In genomic region chr9:93898502-93899426, GRCh38 we compare ENCODE assay signal across 16 cellular contexts. TPM values are rescaled to one million over a fixed set of nuclear protein-coding genes. Genes with fewer than 3 reads are reported as not detected.
DNase-seq lines count a peak whose midpoint lies in the region; ATAC-seq and TF ChIP-seq lines count a peak whose summit lies in the region.
"Had no signal": no experiment of that assay in that cellular context is flagged by ENCODE, and none has a peak within 500 bp of the region (broad histone marks: within the 10 kb centered on the region; RNA-seq: fewer than 3 reads in every experiment).

No MANE protein-coding gene starts in this region.

- no peak overlapping the region for H3K4me3 ChIP-seq in GM12865 (ENCODE audit: low read depth, low read length)
- H3K4me3 ChIP-seq: lung, tibial artery had no signal

- H3K9me3 Mint-ChIP-seq in activated naive CD4-positive, alpha-beta T cell treated with anti-CD3 and anti-CD28 coated beads for 36 hours, result no peaks in the 10 kb centered on the region
- H3K9me3 Mint-ChIP-seq in activated naive CD4-positive, alpha-beta T cell treated with anti-CD3 and anti-CD28 coated beads, Interleukin-2, amount 50 U/mL, for 72 hours, result no peaks in the 10 kb centered on the region
- H3K9me3 Mint-ChIP-seq in progenitor cell of endocrine pancreas (ENCODE audit: low read depth), result no peaks in the 10 kb centered on the region

- intact Hi-C loops in activated naive CD4-positive, alpha-beta T cell treated with anti-CD3 and anti-CD28 coated beads for 36 hours (cut with micrococcal nuclease), result no loop called here

- DNase-seq in activated naive CD4-positive, alpha-beta T cell treated with anti-CD3 and anti-CD28 coated beads for 36 hours, result peak; percentile 3
- DNase-seq in activated naive CD4-positive, alpha-beta T cell treated with anti-CD3 and anti-CD28 coated beads, Interleukin-2, amount 50 U/mL, for 16 hours, result no peak
- peak; percentile 6 for DNase-seq in GM12865 (ENCODE audit: low read depth)
- peak in 1 of 2 donors; percentile 37 for DNase-seq in activated naive CD4-positive, alpha-beta T cell treated with anti-CD3 and anti-CD28 coated beads, Interleukin-2, amount 50 U/mL, for 72 hours (ENCODE audit: low spot score in 2 of 2)
- peak; percentile 4 for DNase-seq in progenitor cell of endocrine pancreas (ENCODE audit: low spot score, unreplicated experiment)
- DNase-seq in foreskin keratinocyte, result no peak
- DNase-seq: activated CD4-positive, alpha-beta T cell treated with anti-CD3 and anti-CD28 coated beads for 4 hours had no signal

- CTCF ChIA-PET in activated naive CD4-positive, alpha-beta T cell treated with anti-CD3 and anti-CD28 coated beads for 36 hours (lab: Charles Lee), result no interaction called here

- peaks cover 23% of the 10 kb centered on the region for H3K4me1 Mint-ChIP-seq in activated naive CD4-positive, alpha-beta T cell treated with anti-CD3 and anti-CD28 coated beads for 36 hours (ENCODE audit: low read depth)
- H3K4me1 Mint-ChIP-seq in progenitor cell of endocrine pancreas (ENCODE audit: low read depth), result peaks cover 3% of the 10 kb centered on the region
- H3K4me1 Mint-ChIP-seq: nephron had no signal

- no peak overlapping the region for H3K4me3 Mint-ChIP-seq in activated naive CD4-positive, alpha-beta T cell treated with anti-CD3 and anti-CD28 coated beads for 36 hours
- H3K4me3 Mint-ChIP-seq in progenitor cell of endocrine pancreas (ENCODE audit: low read depth), result no peak overlapping the region
- H3K4me3 Mint-ChIP-seq: nephron had no signal

- no peaks in the 10 kb centered on the region for H3K36me3 Mint-ChIP-seq in activated naive CD4-positive, alpha-beta T cell treated with anti-CD3 and anti-CD28 coated beads for 36 hours (ENCODE audit: low read depth)
- peaks cover 6 to 8% of the 10 kb centered on the region in 2 donors for H3K36me3 Mint-ChIP-seq in activated naive CD4-positive, alpha-beta T cell treated with anti-CD3 and anti-CD28 coated beads, Interleukin-2, amount 50 U/mL, for 72 hours
- no peaks in the 10 kb centered on the region for H3K36me3 Mint-ChIP-seq in progenitor cell of endocrine pancreas (ENCODE audit: insufficient read depth)

- H3K27ac Mint-ChIP-seq in activated naive CD4-positive, alpha-beta T cell treated with anti-CD3 and anti-CD28 coated beads for 36 hours, result peak overlapping the region; percentile 7
- H3K27ac Mint-ChIP-seq in activated naive CD4-positive, alpha-beta T cell treated with anti-CD3 and anti-CD28 coated beads, Interleukin-2, amount 50 U/mL, for 72 hours, result peak overlapping the region; percentile 45 to 60
- no peak overlapping the region for H3K27ac Mint-ChIP-seq in progenitor cell of endocrine pancreas
- H3K27ac Mint-ChIP-seq: activated T-helper 2 cell treated with anti-CD3 and anti-CD28 coated beads, Interferon-gamma antibody, Interleukin-2, Interleukin-4, amounts not matched to agents 10 μg/mL and 5 μg/mL and 100 μg/mL, durations not matched to agents 14 hours and 24 hours and 36 hours; nephron had no signal

- no peak for ATAC-seq in activated naive CD4-positive, alpha-beta T cell treated with anti-CD3 and anti-CD28 coated beads, Interleukin-2, amount 50 U/mL, for 72 hours
- no peak for ATAC-seq in foreskin keratinocyte
- no peak for ATAC-seq in HG03439 (IDR thresholded peaks at IDR 0.05; ENCODE audit: unreplicated experiment)
- ATAC-seq in GM21825 (IDR thresholded peaks at IDR 0.05; ENCODE audit: unreplicated experiment), result no peak
- ATAC-seq: Panc1 had no signal

- no peaks in the 10 kb centered on the region for H3K4me1 ChIP-seq in foreskin keratinocyte
- H3K4me1 ChIP-seq: tibial artery had no signal

- no peak overlapping the region for H3K27ac ChIP-seq in foreskin keratinocyte
- H3K27ac ChIP-seq: tibial artery had no signal

- H3K27me3 Mint-ChIP-seq in activated naive CD4-positive, alpha-beta T cell treated with anti-CD3 and anti-CD28 coated beads for 36 hours (ENCODE audit: low read depth), result no peaks in the 10 kb centered on the region
- peaks cover 18% of the 10 kb centered on the region for H3K27me3 Mint-ChIP-seq in progenitor cell of endocrine pancreas

- no peaks in the 10 kb centered on the region for H3K27me3 ChIP-seq in foreskin keratinocyte

- TF ChIP-seq CTCF in GM12865 (IDR thresholded peaks at IDR 0.05; ENCODE audit: insufficient read depth, low read depth, low read length, missing control alignments), result no peak
- TF ChIP-seq CTCF in progenitor cell of endocrine pancreas (IDR thresholded peaks at IDR 0.05; ENCODE audit: unreplicated experiment), result no peak
- TF ChIP-seq CTCF in foreskin keratinocyte (conservative IDR thresholded peaks at IDR 0.05), result no peak

RNA-seq across cellular contexts. Expression of gene BARX1, which starts 56.4 kb away (rescaled TPM):
- under 1 TPM; 0.17 to 0.21 TPM for total RNA-seq in activated naive CD4-positive, alpha-beta T cell treated with anti-CD3 and anti-CD28 coated beads for 36 hours
- total RNA-seq in activated naive CD4-positive, alpha-beta T cell treated with anti-CD3 and anti-CD28 coated beads, Interleukin-2, amount 50 U/mL, for 72 hours, result 1 to 10 TPM in 1 of 2 donors, not detected in 1; 9.1 TPM
- 0.74 and 3.3 TPM in 2 replicates for total RNA-seq in progenitor cell of endocrine pancreas
- total RNA-seq in foreskin keratinocyte, result not detected in 2 replicates
- not detected in 2 replicates for polyA plus RNA-seq in foreskin keratinocyte
- total RNA-seq: HT1080, lung, renal cortical epithelial cell had no signal

Comparison
In these comparisons a context has a peak if more than half of its experiments do, and no peak if none do; other contexts are left out.
1. DNase-seq: peak in activated naive CD4-positive, alpha-beta T cell treated with anti-CD3 and anti-CD28 coated beads for 36 hours (single experiment), GM12865 (single experiment) and progenitor cell of endocrine pancreas (single experiment); none in activated naive CD4-positive, alpha-beta T cell treated with anti-CD3 and anti-CD28 coated beads, Interleukin-2, amount 50 U/mL, for 16 hours (single experiment) and foreskin keratinocyte (0 of 2).